Comparison of ENCODE assay signal across 8 cellular contexts in the genomic region with DNA sequence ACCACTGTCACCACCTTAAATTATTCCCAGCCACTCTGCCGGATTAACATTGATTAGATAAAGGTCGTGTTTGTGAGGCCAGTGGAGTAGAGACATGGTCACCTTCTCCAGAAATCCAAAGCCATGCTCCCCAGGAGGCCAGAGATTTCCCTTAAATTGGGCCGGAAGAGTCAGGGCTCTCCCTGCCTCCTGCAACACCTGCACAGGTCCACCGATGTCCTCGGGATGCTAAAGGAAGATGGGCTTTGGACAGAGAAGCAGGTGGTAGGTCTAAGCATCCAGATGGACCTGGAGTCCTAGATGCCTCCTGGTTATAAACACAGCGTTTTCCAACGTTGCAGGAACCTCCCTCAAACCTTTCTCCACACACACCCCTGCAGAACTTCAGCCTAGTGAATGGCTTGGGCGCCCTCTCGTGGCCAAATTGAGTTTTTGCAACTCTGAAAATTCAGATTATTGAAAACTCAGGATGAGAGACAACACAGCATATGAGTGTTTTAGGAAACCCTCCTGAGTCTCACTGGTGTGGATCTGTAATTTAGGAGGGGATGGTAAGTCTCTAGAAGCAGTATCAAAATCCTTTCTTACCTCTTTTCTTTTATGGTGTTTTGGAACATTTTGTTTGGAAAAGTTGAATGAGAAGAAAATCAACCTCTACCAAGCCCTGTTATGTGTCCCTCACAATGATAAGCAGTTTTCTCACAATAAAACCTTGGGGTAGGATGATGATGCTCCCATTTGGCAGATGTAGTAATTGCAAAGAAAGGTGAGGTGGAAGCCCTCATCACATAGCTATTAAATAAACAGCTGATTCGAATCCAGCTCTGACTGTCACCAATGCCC.
DNase-seq lines count a peak whose midpoint lies in the region; ATAC-seq and TF ChIP-seq lines count a peak whose summit lies in the region.

No MANE protein-coding gene starts in this region.

- H3K9me3 ChIP-seq in WERI-Rb-1 (ENCODE audit: severe bottlenecking), result no peaks in the 10 kb centered on the region

- peaks cover 69% of the 10 kb centered on the region for H3K27me3 Mint-ChIP-seq in MCF 10A (ENCODE audit: insufficient read depth, unreplicated experiment)

- H3K27ac ChIP-seq in WERI-Rb-1, result no peak overlapping the region

- intact Hi-C loops in MCF 10A (cut with micrococcal nuclease), result loop anchor here (1.0 kb wide), 5 partner anchors 101 to 477 kb away; no protein-coding TSS in a partner anchor

- CTCF ChIA-PET in MCF 10A (lab: Yijun Ruan, JAX), result interaction anchor here (0.6 to 6.5 kb wide), 30 partner anchors 9 to 791 kb away, joined by 3 to 63 read pairs (median 4); a partner anchor contains a TSS

- BruUV-seq in MCF 10A (replicated peaks; lab: Mats Ljungman, UMichigan), result no TSS peak

- H3K36me3 ChIP-seq in WERI-Rb-1, result no peaks in the 10 kb centered on the region

- no peak overlapping the region for H3K4me3 ChIP-seq in WERI-Rb-1 (ENCODE audit: low read depth, low read length)

- ATAC-seq in GM19395 (IDR thresholded peaks at IDR 0.05; ENCODE audit: unreplicated experiment) (peak; percentile 63), GM18520 (IDR thresholded peaks at IDR 0.05; ENCODE audit: unreplicated experiment) (no peak)

- H3K4me3 Mint-ChIP-seq in MCF 10A (ENCODE audit: unreplicated experiment), result no peak overlapping the region

- TF ChIP-seq CTCF in AG09319 (IDR thresholded peaks at IDR 0.05; ENCODE audit: low read depth, low read length) (peak; percentile 76), WERI-Rb-1 (IDR thresholded peaks at IDR 0.05; ENCODE audit: low read depth, low read length) (peak; percentile 67), MCF 10A (IDR thresholded peaks at IDR 0.05; ENCODE audit: unreplicated experiment) (peak; percentile 88)

- H3K27ac Mint-ChIP-seq in MCF 10A (ENCODE audit: low read depth, unreplicated experiment), result no peak overlapping the region

- POLR2A ChIA-PET in MCF 10A (lab: Yijun Ruan, JAX), result no interaction called here

- no peaks in the 10 kb centered on the region for H3K4me1 Mint-ChIP-seq in MCF 10A (ENCODE audit: insufficient read depth, unreplicated experiment)

- DNase-seq in AG09319 (ENCODE audit: extremely low read depth, low read depth) (peak; percentile 36), NCI-H2081 treated with DMSO at 0.1 percent for 48 hours (lab: John Stamatoyannopoulos, UW) (peak; percentile 0), WERI-Rb-1 (peak; percentile 60), MCF 10A (ENCODE audit: unreplicated experiment) (peak; percentile 75), iris pigment epithelial cell (ENCODE audit: low read depth) (peak; percentile 45)
- peak; percentile 42 to 49 for DNase-seq in stimulated activated CD4-positive, alpha-beta T cell treated with anti-CD3 and anti-CD28 coated beads, Interleukin-1b, Interleukin-23, amount 100 ng/mL, for 1 hour (ENCODE audit: low read depth in 2 of 2)

- H3K36me3 Mint-ChIP-seq in MCF 10A (ENCODE audit: insufficient read depth, unreplicated experiment), result no peaks in the 10 kb centered on the region

- H3K9me3 Mint-ChIP-seq in MCF 10A (ENCODE audit: unreplicated experiment), result no peaks in the 10 kb centered on the region

- peaks cover 10% of the 10 kb centered on the region for H3K27me3 ChIP-seq in WERI-Rb-1 (ENCODE audit: insufficient read depth, low read depth, severe bottlenecking)

Comparison
In these comparisons a context has a peak if more than half of its experiments do, and no peak if none do; other contexts are left out.
1. DNase-seq: peak in every context shown above with its lines; median percentile 75 in MCF 10A; 60 in WERI-Rb-1; 46 in stimulated activated CD4-positive, alpha-beta T cell treated with anti-CD3 and anti-CD28 coated beads, Interleukin-1b, Interleukin-23, amount 100 ng/mL, for 1 hour; 45 in iris pigment epithelial cell; 36 in AG09319; 0 in NCI-H2081 treated with DMSO at 0.1 percent for 48 hours.